In the genomic region with DNA sequence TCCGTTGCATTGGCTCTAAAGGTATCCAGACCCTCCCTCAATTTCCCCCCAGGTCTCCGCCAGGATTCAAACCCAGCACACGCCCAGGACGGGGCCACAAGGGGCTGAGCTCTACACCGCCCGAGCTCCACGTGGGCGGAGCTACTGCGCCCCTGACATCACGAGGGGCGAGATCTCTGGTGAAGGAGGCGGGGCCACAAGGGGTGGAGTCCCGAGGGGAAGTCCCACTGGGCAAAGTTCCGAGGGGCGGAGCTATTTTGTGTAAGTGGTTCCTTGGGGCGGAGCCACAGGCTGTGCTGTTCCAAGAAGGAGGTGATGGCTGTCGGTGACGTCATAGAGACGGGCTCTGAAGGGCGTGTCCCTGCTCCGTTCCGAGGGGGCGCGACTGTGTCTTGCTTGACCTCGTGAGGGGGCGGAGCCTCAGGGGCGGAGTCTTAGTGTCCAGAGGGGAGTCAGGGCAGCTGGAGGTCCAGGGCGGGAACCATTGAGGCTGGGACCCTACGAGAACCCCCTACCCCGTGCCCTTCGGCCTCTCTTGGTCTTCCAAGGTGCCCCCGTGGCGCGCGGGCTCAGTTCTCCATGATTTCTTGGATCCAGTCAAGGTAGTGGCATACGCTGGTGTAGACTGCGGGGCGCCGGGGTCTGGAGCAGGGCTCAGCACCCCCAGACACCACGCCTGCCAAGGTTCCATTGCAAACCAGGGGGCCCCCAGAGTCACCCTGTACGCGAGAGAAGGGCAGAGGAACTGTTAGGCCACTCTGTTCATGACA, we compare ENCODE assay signal across 8 cellular contexts. TPM values are rescaled to one million over a fixed set of nuclear protein-coding genes. Genes with fewer than 3 reads are reported as not detected.
A peak's percentile ranks its signal among the peaks of the same experiment; 100 is the strongest.
DNase-seq lines count a peak whose midpoint lies in the region; ATAC-seq and TF ChIP-seq lines count a peak whose summit lies in the region.
"Had no signal": no experiment of that assay in that cellular context is flagged by ENCODE, and none has a peak within 500 bp of the region (broad histone marks: within the 10 kb centered on the region; RNA-seq: fewer than 3 reads in every experiment).

No MANE protein-coding gene starts in this region.

- peak; percentile 34 to 80 for ATAC-seq in natural killer cell treated with Interleukin-12 subunit alpha and Interleukin-12 subunit beta and Interleukin-15 and Interleukin-18, amount 100 ng/mL, for 72 hours
- ATAC-seq in HG03457 (IDR thresholded peaks at IDR 0.05; ENCODE audit: unreplicated experiment) = no peak

- TF ChIP-seq POLR2A in prostate gland (IDR thresholded peaks at IDR 0.05) = no peak

- H3K36me3 ChIP-seq in prostate gland = no peaks in the 10 kb centered on the region

- H3K4me1 Mint-ChIP-seq in activated naive CD8-positive, alpha-beta T cell treated with anti-CD3 and anti-CD28 coated beads for 36 hours = peaks cover 2% of the 10 kb centered on the region
- H3K4me1 Mint-ChIP-seq in natural killer cell treated with Interleukin-12 subunit alpha and Interleukin-12 subunit beta and Interleukin-15 and Interleukin-18, amount 100 ng/mL, for 72 hours (ENCODE audit: low read depth in 2 of 2) = peaks cover 0 to 4% of the 10 kb centered on the region in 2 donors
- H3K4me1 Mint-ChIP-seq: memory B cell had no signal

- H3K36me3 Mint-ChIP-seq in activated naive CD8-positive, alpha-beta T cell treated with anti-CD3 and anti-CD28 coated beads for 36 hours = no peaks in the 10 kb centered on the region
- no peaks in the 10 kb centered on the region for H3K36me3 Mint-ChIP-seq in natural killer cell treated with Interleukin-12 subunit alpha and Interleukin-12 subunit beta and Interleukin-15 and Interleukin-18, amount 100 ng/mL, for 72 hours
- H3K36me3 Mint-ChIP-seq: memory B cell had no signal

- no peak overlapping the region for H3K4me3 ChIP-seq in prostate gland

- no peaks in the 10 kb centered on the region for H3K9me3 ChIP-seq in prostate gland

- DNase-seq in ELR (ENCODE audit: low read depth) (peak; percentile 46), SHP77 (lab: John Stamatoyannopoulos, UW) (no peak), prostate gland (ENCODE audit: low spot score) (no peak)
- peak; percentile 58 for DNase-seq in activated naive CD8-positive, alpha-beta T cell treated with anti-CD3 and anti-CD28 coated beads for 36 hours
- no peak for DNase-seq in natural killer cell treated with Interleukin-12 subunit alpha and Interleukin-12 subunit beta and Interleukin-15 and Interleukin-18, amount 100 ng/mL, for 72 hours (ENCODE audit: low spot score)

- no peaks in the 10 kb centered on the region for H3K9me3 Mint-ChIP-seq in activated naive CD8-positive, alpha-beta T cell treated with anti-CD3 and anti-CD28 coated beads for 36 hours
- no peaks in the 10 kb centered on the region for H3K9me3 Mint-ChIP-seq in natural killer cell treated with Interleukin-12 subunit alpha and Interleukin-12 subunit beta and Interleukin-15 and Interleukin-18, amount 100 ng/mL, for 72 hours

- no peak overlapping the region for H3K27ac ChIP-seq in prostate gland

- H3K27me3 ChIP-seq in prostate gland (replicated peaks; ENCODE audit: insufficient read depth) = peaks cover 18% of the 10 kb centered on the region

- no peak for TF ChIP-seq CTCF in prostate gland (IDR thresholded peaks at IDR 0.05)

- no peak for TF ChIP-seq RAD21 in Ishikawa (IDR thresholded peaks at IDR 0.05; ENCODE audit: low read depth)

- H3K4me3 Mint-ChIP-seq in activated naive CD8-positive, alpha-beta T cell treated with anti-CD3 and anti-CD28 coated beads for 36 hours = no peak overlapping the region
- H3K4me3 Mint-ChIP-seq in natural killer cell treated with Interleukin-12 subunit alpha and Interleukin-12 subunit beta and Interleukin-15 and Interleukin-18, amount 100 ng/mL, for 72 hours = no peak overlapping the region
- H3K4me3 Mint-ChIP-seq: memory B cell had no signal

- peaks cover 63% of the 10 kb centered on the region for H3K27me3 Mint-ChIP-seq in activated naive CD8-positive, alpha-beta T cell treated with anti-CD3 and anti-CD28 coated beads for 36 hours
- peaks cover 37 to 52% of the 10 kb centered on the region in 2 donors for H3K27me3 Mint-ChIP-seq in natural killer cell treated with Interleukin-12 subunit alpha and Interleukin-12 subunit beta and Interleukin-15 and Interleukin-18, amount 100 ng/mL, for 72 hours

- no peak overlapping the region for H3K27ac Mint-ChIP-seq in activated naive CD8-positive, alpha-beta T cell treated with anti-CD3 and anti-CD28 coated beads for 36 hours
- H3K27ac Mint-ChIP-seq in natural killer cell treated with Interleukin-12 subunit alpha and Interleukin-12 subunit beta and Interleukin-15 and Interleukin-18, amount 100 ng/mL, for 72 hours = no peak overlapping the region
- H3K27ac Mint-ChIP-seq: memory B cell had no signal

- H3K4me1 ChIP-seq in prostate gland (replicated peaks) = no peaks in the 10 kb centered on the region

- 67% methylated on average over 42 of the region's 42 CpGs for WGBS in prostate gland

- intact Hi-C loops in prostate gland (cut with DNase I) = no loop called here

- no peak for TF ChIP-seq EP300 in Ishikawa (IDR thresholded peaks at IDR 0.05; ENCODE audit: borderline replicate concordance)

TF ChIP-seq in Ishikawa, 13 proteins besides CTCF, POLR2A, EP300 and RAD21:
- TF ChIP-seq CEBPB (IDR thresholded peaks at IDR 0.05) (no peak), CREB1 (IDR thresholded peaks at IDR 0.05; ENCODE audit: low read depth) (0 out of 2 replicates have a peak, but pooled peaks have one; percentile 41)

RNA-seq across cellular contexts. Expression of gene KLK8, which starts 1.3 kb away (rescaled TPM):
- not detected for total RNA-seq in activated naive CD8-positive, alpha-beta T cell treated with anti-CD3 and anti-CD28 coated beads for 36 hours
- not detected for total RNA-seq in natural killer cell treated with Interleukin-12 subunit alpha and Interleukin-12 subunit beta and Interleukin-15 and Interleukin-18, amount 100 ng/mL, for 72 hours
- total RNA-seq in prostate gland = not detected

RNA-seq across cellular contexts. Expression of gene KLK10, which starts 16.8 kb away (rescaled TPM):
- total RNA-seq in activated naive CD8-positive, alpha-beta T cell treated with anti-CD3 and anti-CD28 coated beads for 36 hours = not detected
- total RNA-seq in natural killer cell treated with Interleukin-12 subunit alpha and Interleukin-12 subunit beta and Interleukin-15 and Interleukin-18, amount 100 ng/mL, for 72 hours = not detected
- total RNA-seq in prostate gland = 10 to 100 TPM in 1 of 2 donors, 1 to 10 TPM in 1; 7.4 to 49.6 TPM

RNA-seq across cellular contexts. Expression of gene KLK7, which starts 19.0 kb away (rescaled TPM):
- total RNA-seq in activated naive CD8-positive, alpha-beta T cell treated with anti-CD3 and anti-CD28 coated beads for 36 hours = not detected
- not detected for total RNA-seq in natural killer cell treated with Interleukin-12 subunit alpha and Interleukin-12 subunit beta and Interleukin-15 and Interleukin-18, amount 100 ng/mL, for 72 hours
- 1 to 10 TPM in 1 of 2 donors, under 1 TPM in 1; 0.68 to 1.2 TPM for total RNA-seq in prostate gland

RNA-seq across cellular contexts. Expression of gene KLK11, which starts 23.7 kb away (rescaled TPM):
- total RNA-seq in activated naive CD8-positive, alpha-beta T cell treated with anti-CD3 and anti-CD28 coated beads for 36 hours = not detected
- not detected for total RNA-seq in natural killer cell treated with Interleukin-12 subunit alpha and Interleukin-12 subunit beta and Interleukin-15 and Interleukin-18, amount 100 ng/mL, for 72 hours
- 100 to 1,000 TPM in 1 of 2 donors, 10 to 100 TPM in 1; 67.7 to 315 TPM for total RNA-seq in prostate gland

RNA-seq across cellular contexts. Expression of gene KLK12, which starts 32.1 kb away (rescaled TPM):
- total RNA-seq in activated naive CD8-positive, alpha-beta T cell treated with anti-CD3 and anti-CD28 coated beads for 36 hours = not detected
- total RNA-seq in natural killer cell treated with Interleukin-12 subunit alpha and Interleukin-12 subunit beta and Interleukin-15 and Interleukin-18, amount 100 ng/mL, for 72 hours = not detected
- total RNA-seq in prostate gland = under 1 TPM in 1 of 2 donors, not detected in 1; 0.73 TPM

Comparison
In these comparisons a context has a peak if more than half of its experiments do, and no peak if none do; other contexts are left out.
1. DNase-seq: peak in ELR (single experiment) and activated naive CD8-positive, alpha-beta T cell treated with anti-CD3 and anti-CD28 coated beads for 36 hours (single experiment); none in natural killer cell treated with Interleukin-12 subunit alpha and Interleukin-12 subunit beta and Interleukin-15 and Interleukin-18, amount 100 ng/mL, for 72 hours (single experiment), SHP77 (0 of 2) and prostate gland (single experiment).
2. RNA of gene KLK10, which starts 16.8 kb away (total RNA-seq): 7.4 to 49.6 TPM in prostate gland; not detected in natural killer cell treated with Interleukin-12 subunit alpha and Interleukin-12 subunit beta and Interleukin-15 and Interleukin-18, amount 100 ng/mL, for 72 hours and not detected in activated naive CD8-positive, alpha-beta T cell treated with anti-CD3 and anti-CD28 coated beads for 36 hours; every median in the first group is over 4 times any median in the second.